In the genomic region with DNA sequence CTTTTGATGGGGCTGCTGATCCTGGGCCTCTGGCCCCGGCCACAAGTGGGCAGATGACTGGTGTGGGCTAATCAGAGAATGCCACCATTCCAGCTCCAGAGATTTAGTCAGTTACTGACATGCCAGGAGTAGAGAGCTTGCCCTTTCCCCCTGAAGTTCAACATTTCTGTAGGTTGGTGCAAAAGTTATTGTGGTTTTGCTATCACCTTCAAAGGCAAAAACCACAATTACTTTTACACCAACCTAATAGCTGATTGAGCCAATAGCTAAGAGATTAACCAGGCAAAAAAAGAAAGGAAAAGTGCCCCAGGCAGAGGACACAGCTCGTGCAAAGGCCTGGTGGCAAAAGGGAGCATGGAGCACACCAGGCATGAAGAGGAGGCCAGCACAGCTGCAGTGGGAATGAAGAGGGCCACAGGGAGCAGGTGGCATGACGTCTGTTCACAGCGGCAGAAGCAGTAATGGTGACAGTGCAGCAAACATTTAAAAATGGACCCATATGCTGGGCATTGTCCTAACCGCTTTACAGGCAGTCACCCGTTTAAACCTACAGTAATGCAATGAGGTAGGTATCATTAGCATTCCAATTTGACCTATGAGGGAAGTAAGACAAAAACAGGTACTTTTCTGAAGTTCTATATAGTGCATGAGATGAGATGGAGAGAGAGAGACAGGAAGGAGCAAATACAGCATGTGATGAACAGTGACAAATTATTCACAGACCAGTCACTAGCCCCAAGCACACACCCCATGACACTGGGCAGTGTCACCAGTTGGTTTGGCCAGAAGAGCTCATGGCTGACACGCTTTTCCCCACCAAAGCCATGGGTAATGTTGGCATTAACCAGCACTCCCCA, we compare ENCODE assay signal across 11 cellular contexts.
DNase-seq lines count a peak whose midpoint lies in the region; ATAC-seq and TF ChIP-seq lines count a peak whose summit lies in the region.
"Had no signal": no experiment of that assay in that cellular context is flagged by ENCODE, and none has a peak within 500 bp of the region (broad histone marks: within the 10 kb centered on the region; RNA-seq: fewer than 3 reads in every experiment).

No MANE protein-coding gene starts in this region.

- peak; percentile 23 for DNase-seq in kidney tubule cell (ENCODE audit: low spot score)
- no peak for DNase-seq in cortex of kidney (lab: John Stamatoyannopoulos, UW)
- DNase-seq in chondrocyte (ENCODE audit: low spot score), result no peak
- no peak for DNase-seq in DMS79 treated with DMSO at 0.1 percent for 48 hours (lab: John Stamatoyannopoulos, UW)
- DNase-seq in ureter (ENCODE audit: low spot score), result no peak
- DNase-seq: islet precursor cell had no signal

- ATAC-seq in GM18861 (IDR thresholded peaks at IDR 0.05; ENCODE audit: unreplicated experiment) (peak; percentile 84), GM21576 (IDR thresholded peaks at IDR 0.05; ENCODE audit: unreplicated experiment) (peak; percentile 56), HG03460 (IDR thresholded peaks at IDR 0.05; ENCODE audit: unreplicated experiment) (peak; percentile 75)
- ATAC-seq: gastroesophageal sphincter, HepG2 had no signal

- H3K4me1 Mint-ChIP-seq in chondrocyte (ENCODE audit: low read depth), result peaks cover 45% of the 10 kb centered on the region

- no peak for TF ChIP-seq CTCF in chondrocyte (IDR thresholded peaks at IDR 0.05)

- H3K27ac Mint-ChIP-seq in chondrocyte (ENCODE audit: unreplicated experiment), result no peak overlapping the region

- no peaks in the 10 kb centered on the region for H3K36me3 Mint-ChIP-seq in chondrocyte (ENCODE audit: low read depth)

- peaks cover 2% of the 10 kb centered on the region for H3K9me3 Mint-ChIP-seq in chondrocyte (ENCODE audit: low read depth)

- H3K4me3 Mint-ChIP-seq in chondrocyte (ENCODE audit: unreplicated experiment), result no peak overlapping the region

- H3K27me3 Mint-ChIP-seq in chondrocyte (ENCODE audit: low read depth), result peaks cover 3% of the 10 kb centered on the region
